In genomic region chr6:160739955-160740354, GRCh38 we compare ENCODE assay signal across 23 cellular contexts. TPM values are rescaled to one million over a fixed set of nuclear protein-coding genes. Genes with fewer than 3 reads are reported as not detected.
"Had no signal": no experiment of that assay in that cellular context is flagged by ENCODE, and none has a peak within 500 bp of the region (broad histone marks: within the 10 kb centered on the region; RNA-seq: fewer than 3 reads in every experiment).

No MANE protein-coding gene starts in this region.

- H3K4me2 ChIP-seq: smooth muscle cell had no signal

- DNase-seq: effector memory CD4-positive, alpha-beta T cell; heart left ventricle; hippocampal formation; kidney glomerular epithelial cell; mammary epithelial cell; naive thymus-derived CD8-positive, alpha-beta T cell; ovary; stimulated activated CD4-positive, alpha-beta T cell treated with anti-CD3 and anti-CD28 coated beads, Interleukin-2, amount 100 ng/mL, for 48 hours; stimulated activated naive CD4-positive, alpha-beta T cell treated with Interleukin-2 at 50 U/mL for 16 hours; trophoblast cell had no signal

- H3K36me3 ChIP-seq: heart left ventricle, ovary, right atrium auricular region had no signal

- H3K4me3 ChIP-seq: heart left ventricle, ovary, right atrium auricular region, smooth muscle cell had no signal

- H3K27me3 ChIP-seq: heart left ventricle, ovary, right atrium auricular region had no signal

- H3K9me3 ChIP-seq: ovary, right atrium auricular region had no signal

- H3K4me1 ChIP-seq: heart left ventricle, right atrium auricular region had no signal

- H3K27ac ChIP-seq: heart left ventricle, ovary, right atrium auricular region had no signal

- FAIRE-seq: endometrium, frontal cortex, islet of Langerhans had no signal

RNA-seq across cellular contexts. Expression of gene PLG, which starts 37.9 kb away (rescaled TPM):
- total RNA-seq: fibroblast of lung, frontal cortex, glomerular endothelial cell, lower leg skin, mammary epithelial cell, mesenteric fat pad, mononuclear cell, posterior vena cava, right atrium auricular region, smooth muscle cell, urinary bladder had no signal
- polyA plus RNA-seq: fibroblast of lung; mammary epithelial cell; naive thymus-derived CD8-positive, alpha-beta T cell; neural cell; ovary had no signal
